9 cellular contexts compared by ENCODE assay signal in the genomic region with DNA sequence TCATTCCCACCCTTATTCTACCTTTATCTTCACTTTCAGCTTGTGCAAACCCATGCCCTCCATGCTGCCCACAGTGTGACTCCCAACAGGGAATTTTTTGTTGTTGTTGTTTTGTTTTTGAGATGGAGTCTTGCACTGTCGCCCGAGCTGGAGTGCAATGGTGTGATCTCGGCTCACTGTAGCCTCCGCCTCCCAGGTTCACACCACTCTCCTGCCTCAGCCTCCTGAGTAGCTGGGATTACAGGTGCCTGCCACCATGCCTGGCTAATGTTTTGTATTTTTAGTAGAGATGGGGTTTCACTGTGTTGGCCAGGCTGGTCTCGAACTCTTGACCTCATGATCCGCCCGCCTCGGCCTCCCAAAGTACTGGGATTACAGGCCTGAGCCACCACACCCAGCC. TPM values are rescaled to one million over a fixed set of nuclear protein-coding genes. Genes with fewer than 3 reads are reported as not detected.
A peak's percentile ranks its signal among the peaks of the same experiment; 100 is the strongest.
DNase-seq lines count a peak whose midpoint lies in the region; FAIRE-seq and TF ChIP-seq lines count a peak whose summit lies in the region.
"Not testable (repeated sequence)": the region's sequence is repeated elsewhere in the genome, so short reads cannot be mapped to it uniquely, and the experiment has no call there.
"Had no signal": no experiment of that assay in that cellular context is flagged by ENCODE, and none has a peak within 500 bp of the region (broad histone marks: within the 10 kb centered on the region; RNA-seq: fewer than 3 reads in every experiment).

No MANE protein-coding gene starts in this region.

- TF ChIP-seq CTCF in HEK293 (tag by site-specific recombination; IDR thresholded peaks at IDR 0.05); osteocyte (IDR thresholded peaks at IDR 0.05): not testable (repeated sequence)

- not testable (repeated sequence) for H3K9me3 ChIP-seq in HEK293 (ENCODE audit: control insufficient read depth, insufficient read depth, low read depth, low read length)

- H3K4me1 ChIP-seq in HEK293 (ENCODE audit: control insufficient read depth, insufficient read depth, low read length) = not testable (repeated sequence)

- not testable (repeated sequence) for H3K9me3 Mint-ChIP-seq in osteocyte (ENCODE audit: unreplicated experiment)

- not testable (repeated sequence) for H3K36me3 ChIP-seq in HEK293 (ENCODE audit: control insufficient read depth in 2 of 2, insufficient read depth in 1 of 2, low read length in 2 of 2)

- H3K4me3 ChIP-seq in HEK293 (ENCODE audit: low read depth, low read length) = not testable (repeated sequence)

- FAIRE-seq in HTR-8/SVneo (lab: Jason Lieb, UNC) = peak; percentile 36

- not testable (repeated sequence) for H3K4me1 Mint-ChIP-seq in osteocyte (ENCODE audit: unreplicated experiment)

- not testable (repeated sequence) for DNase-seq in HTR-8/SVneo (ENCODE audit: insufficient read length, low spot score)
- DNase-seq in mesenteric fat pad (ENCODE audit: low spot score) = peak; percentile 30
- DNase-seq in osteocyte (ENCODE audit: extremely low spot score, unreplicated experiment) = peak; percentile 60

- CTCF ChIA-PET in HEK293 (lab: Yijun Ruan, JAX) = interaction anchor here (0.7 to 1.1 kb wide), 2 partner anchors 11 to 22 kb away, joined by 3 read pairs; no protein-coding TSS in a partner anchor

- not testable (repeated sequence) for H3K27ac ChIP-seq in HEK293 (ENCODE audit: extremely low read depth, low read depth, low read length)

- POLR2A ChIA-PET in HEK293 (lab: Yijun Ruan, JAX) = not testable (repeated sequence)

- H3K36me3 Mint-ChIP-seq in osteocyte (ENCODE audit: unreplicated experiment) = not testable (repeated sequence)

- not testable (repeated sequence) for H3K4me3 Mint-ChIP-seq in osteocyte (ENCODE audit: unreplicated experiment)

- H3K27me3 Mint-ChIP-seq in osteocyte (ENCODE audit: unreplicated experiment) = not testable (repeated sequence)

- not testable (repeated sequence) for H3K27ac Mint-ChIP-seq in osteocyte (ENCODE audit: unreplicated experiment)

TF ChIP-seq in HEK293, 187 proteins besides CTCF, POLR2A, EP300 and RAD21:
- TF ChIP-seq, protein P1, sequence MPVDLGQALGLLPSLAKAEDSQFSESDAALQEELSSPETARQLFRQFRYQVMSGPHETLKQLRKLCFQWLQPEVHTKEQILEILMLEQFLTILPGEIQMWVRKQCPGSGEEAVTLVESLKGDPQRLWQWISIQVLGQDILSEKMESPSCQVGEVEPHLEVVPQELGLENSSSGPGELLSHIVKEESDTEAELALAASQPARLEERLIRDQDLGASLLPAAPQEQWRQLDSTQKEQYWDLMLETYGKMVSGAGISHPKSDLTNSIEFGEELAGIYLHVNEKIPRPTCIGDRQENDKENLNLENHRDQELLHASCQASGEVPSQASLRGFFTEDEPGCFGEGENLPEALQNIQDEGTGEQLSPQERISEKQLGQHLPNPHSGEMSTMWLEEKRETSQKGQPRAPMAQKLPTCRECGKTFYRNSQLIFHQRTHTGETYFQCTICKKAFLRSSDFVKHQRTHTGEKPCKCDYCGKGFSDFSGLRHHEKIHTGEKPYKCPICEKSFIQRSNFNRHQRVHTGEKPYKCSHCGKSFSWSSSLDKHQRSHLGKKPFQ (tag by site-specific recombination; IDR thresholded peaks at IDR 0.05) = peak; percentile 72
TF ChIP-seq in HEK293: peak in this region for 1; not testable (repeated sequence) for 186.

RNA-seq across cellular contexts. Expression of a gene that starts 13.9 kb away (rescaled TPM):
- total RNA-seq in mesenteric fat pad (4.1 TPM), osteocyte (1.1 TPM in 1 of 2 replicates, not detected in the other)
- total RNA-seq: B cell; Calu3; CD4-positive, alpha-beta memory T cell; CD8-positive, alpha-beta memory T cell; CD8-positive, alpha-beta T cell had no signal

RNA-seq across cellular contexts. Expression of a gene that starts 42.6 kb away (rescaled TPM):
- total RNA-seq in mesenteric fat pad (674 TPM), osteocyte (1,562 and 1,587 TPM in 2 replicates)
